28 cellular contexts compared by ENCODE assay signal in genomic region chr19:56079609-56080008, GRCh38.
"Had no signal": no experiment of that assay in that cellular context is flagged by ENCODE, and none has a peak within 500 bp of the region (broad histone marks: within the 10 kb centered on the region; RNA-seq: fewer than 3 reads in every experiment).

No MANE protein-coding gene starts in this region.

- H3K27ac ChIP-seq: adrenal gland, body of pancreas, colonic mucosa, foreskin keratinocyte, gastrocnemius medialis, heart left ventricle had no signal

- H3K36me3 ChIP-seq: adrenal gland, colonic mucosa, gastrocnemius medialis, heart left ventricle had no signal

- H3K27me3 ChIP-seq: adrenal gland, body of pancreas, colonic mucosa, gastrocnemius medialis, heart left ventricle had no signal

- H3K4me3 ChIP-seq: adrenal gland, body of pancreas, colonic mucosa, gastrocnemius medialis, heart left ventricle had no signal

- DNase-seq: activated CD4-positive, alpha-beta T cell treated with anti-CD3 and anti-CD28 coated beads for 36 hours; activated CD4-positive, alpha-beta T cell treated with anti-CD3 and anti-CD28 coated beads, Interleukin-2, amount 50 U/mL, for 1 hour; activated CD4-positive, alpha-beta T cell treated with anti-CD3 and anti-CD28 coated beads, Interleukin-2, amount 50 U/mL, for 48 hours; activated CD4-positive, CD25-positive, alpha-beta regulatory T cell; activated CD4-positive, CD25-positive, alpha-beta regulatory T cell treated with anti-CD3 and anti-CD28 coated beads, Interleukin-2, amount 50 U/mL, for 72 hours; activated CD8-positive, alpha-beta memory T cell treated with anti-CD3 and anti-CD28 coated beads for 24 hours; activated CD8-positive, alpha-beta T cell treated with anti-CD3 and anti-CD28 coated beads for 36 hours; activated effector memory CD4-positive, alpha-beta T cell treated with anti-CD3 and anti-CD28 coated beads, Interleukin-2, amount 50 U/mL, for 16 hours; activated naive CD4-positive, alpha-beta T cell treated with anti-CD3 and anti-CD28 coated beads for 36 hours; activated naive CD8-positive, alpha-beta T cell treated with anti-CD3 and anti-CD28 coated beads for 36 hours; activated naive CD8-positive, alpha-beta T cell treated with anti-CD3 and anti-CD28 coated beads, Interleukin-2, amount 50 U/mL, for 24 hours; activated T-cell treated with anti-CD3 and anti-CD28 coated beads, Interleukin-2, amount 50 U/mL, for 4 hours; adrenal gland; amygdala; aorta; body of pancreas; caudate nucleus; colonic mucosa; effector CD8-positive, alpha-beta T cell; foreskin keratinocyte; gastrocnemius medialis; glutamatergic neuron; hypothalamus; T-helper 2 cell had no signal

- ATAC-seq: activated CD4-positive, alpha-beta T cell treated with anti-CD3 and anti-CD28 coated beads for 36 hours; activated CD8-positive, alpha-beta T cell treated with anti-CD3 and anti-CD28 coated beads for 36 hours; activated naive CD8-positive, alpha-beta T cell treated with anti-CD3 and anti-CD28 coated beads, Interleukin-2, amount 50 U/mL, for 24 hours; activated T-cell treated with anti-CD3 and anti-CD28 coated beads, Interleukin-2, amount 50 U/mL, for 4 hours; body of pancreas; esophagus mucosa; foreskin keratinocyte; gastrocnemius medialis; heart left ventricle had no signal

- H3K9me3 ChIP-seq: adrenal gland, body of pancreas, colonic mucosa, gastrocnemius medialis, heart left ventricle had no signal

- H3K9me3 Mint-ChIP-seq: activated CD8-positive, alpha-beta T cell treated with anti-CD3 and anti-CD28 coated beads for 36 hours; activated naive CD4-positive, alpha-beta T cell treated with anti-CD3 and anti-CD28 coated beads for 36 hours; activated naive CD4-positive, alpha-beta T cell treated with anti-CD3 and anti-CD28 coated beads, Interleukin-2, amount 50 U/mL, for 24 hours; activated naive CD8-positive, alpha-beta T cell treated with anti-CD3 and anti-CD28 coated beads for 36 hours; activated naive CD8-positive, alpha-beta T cell treated with anti-CD3 and anti-CD28 coated beads, Interleukin-2, amount 50 U/mL, for 24 hours; activated T-cell treated with anti-CD3 and anti-CD28 coated beads, Interleukin-2, amount 50 U/mL, for 4 hours; activated T-helper 2 cell treated with anti-CD3 and anti-CD28 coated beads, Interferon-gamma antibody, Interleukin-2, Interleukin-4, amounts not matched to agents 10 μg/mL and 5 μg/mL and 100 μg/mL, durations not matched to agents 14 hours and 24 hours and 36 hours had no signal

- H3K36me3 Mint-ChIP-seq: activated naive CD4-positive, alpha-beta T cell treated with anti-CD3 and anti-CD28 coated beads, Interleukin-2, amount 50 U/mL, for 24 hours; activated naive CD8-positive, alpha-beta T cell treated with anti-CD3 and anti-CD28 coated beads for 36 hours had no signal

- H3K4me3 Mint-ChIP-seq: activated CD4-positive, alpha-beta T cell treated with anti-CD3 and anti-CD28 coated beads for 36 hours; activated CD8-positive, alpha-beta T cell treated with anti-CD3 and anti-CD28 coated beads for 36 hours; activated naive CD4-positive, alpha-beta T cell treated with anti-CD3 and anti-CD28 coated beads for 36 hours; activated naive CD4-positive, alpha-beta T cell treated with anti-CD3 and anti-CD28 coated beads, Interleukin-2, amount 50 U/mL, for 24 hours; activated naive CD8-positive, alpha-beta T cell treated with anti-CD3 and anti-CD28 coated beads for 36 hours; activated naive CD8-positive, alpha-beta T cell treated with anti-CD3 and anti-CD28 coated beads, Interleukin-2, amount 50 U/mL, for 24 hours; activated T-cell treated with anti-CD3 and anti-CD28 coated beads, Interleukin-2, amount 50 U/mL, for 4 hours had no signal

- H3K4me1 ChIP-seq: foreskin keratinocyte had no signal

- H3K27ac Mint-ChIP-seq: activated CD4-positive, alpha-beta T cell treated with anti-CD3 and anti-CD28 coated beads for 36 hours; activated CD8-positive, alpha-beta T cell treated with anti-CD3 and anti-CD28 coated beads for 36 hours; activated naive CD4-positive, alpha-beta T cell treated with anti-CD3 and anti-CD28 coated beads for 36 hours; activated naive CD4-positive, alpha-beta T cell treated with anti-CD3 and anti-CD28 coated beads, Interleukin-2, amount 50 U/mL, for 24 hours; activated naive CD8-positive, alpha-beta T cell treated with anti-CD3 and anti-CD28 coated beads for 36 hours; activated naive CD8-positive, alpha-beta T cell treated with anti-CD3 and anti-CD28 coated beads, Interleukin-2, amount 50 U/mL, for 24 hours; activated T-helper 2 cell treated with anti-CD3 and anti-CD28 coated beads, Interferon-gamma antibody, Interleukin-2, Interleukin-4, amounts not matched to agents 10 μg/mL and 5 μg/mL and 100 μg/mL, durations not matched to agents 14 hours and 24 hours and 36 hours had no signal
